ENCODE assay signal across 23 cellular contexts in the genomic region with DNA sequence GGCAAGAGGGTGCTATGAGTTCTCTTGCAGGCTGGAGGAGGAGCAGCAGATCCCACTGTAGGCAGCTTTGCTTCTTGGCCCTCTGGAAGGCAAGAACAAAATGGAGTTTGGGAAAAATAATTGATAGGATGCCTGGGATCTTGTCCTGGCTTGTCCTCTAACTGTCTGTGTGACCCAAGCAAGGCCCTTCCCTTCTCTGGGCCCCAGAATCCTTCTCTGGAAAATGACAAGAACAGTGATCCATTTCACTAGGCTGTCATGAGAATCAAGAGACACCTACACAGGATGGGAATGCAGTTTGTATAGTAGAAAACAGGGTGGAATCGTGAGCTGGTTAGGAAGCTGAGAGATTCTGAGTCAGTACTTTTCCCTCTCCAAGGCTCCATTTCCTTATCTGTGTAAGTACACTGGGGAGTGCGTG.
DNase-seq lines count a peak whose midpoint lies in the region; ATAC-seq, FAIRE-seq and TF ChIP-seq lines count a peak whose summit lies in the region.
"Had no signal": no experiment of that assay in that cellular context is flagged by ENCODE, and none has a peak within 500 bp of the region (broad histone marks: within the 10 kb centered on the region; RNA-seq: fewer than 3 reads in every experiment).

No MANE protein-coding gene starts in this region.

- DNase-seq in IMR-90 (peak; percentile 50), bronchial epithelial cell (ENCODE audit: low read depth) (peak; percentile 88), keratinocyte (ENCODE audit: low read depth, low spot score) (peak; percentile 53), type B pancreatic cell (ENCODE audit: extremely low spot score, unreplicated experiment) (peak; percentile 32), EL (no peak)
- DNase-seq in NK-92 treated with Interleukin-12 subunit alpha and Interleukin-12 subunit beta, amount 100 ng/mL, for 24 hours (lab: John Stamatoyannopoulos, UW), result no peak
- DNase-seq: activated CD4-positive, alpha-beta T cell treated with anti-CD3 and anti-CD28 coated beads, Interleukin-2, amount 50 U/mL, for 48 hours; activated T-cell treated with anti-CD3 and anti-CD28 coated beads for 4 hours; amygdala; COR-L47; DND-41; left ventricle myocardium inferior; NCI-H1694 treated with DMSO at 0.1 percent for 48 hours; retina; spleen; stimulated activated CD4-positive, alpha-beta T cell treated with anti-CD3 and anti-CD28 coated beads, Interleukin-4, amount 100 ng/mL, for 24 hours; upper lobe of left lung had no signal

- H3K4me2 ChIP-seq in IMR-90 (ENCODE audit: low read depth, low read length), result no peak overlapping the region
- H3K4me2 ChIP-seq in keratinocyte (ENCODE audit: control insufficient read depth, extremely low read depth, insufficient read depth, low read depth, low read length), result peak overlapping the region; percentile 38
- H3K4me2 ChIP-seq: GM23338 had no signal

- peaks cover 9% of the 10 kb centered on the region; the same call in 1 of the 2 replicates for H3K9me1 ChIP-seq in IMR-90 (ENCODE audit: insufficient read depth, low read length)
- H3K9me1 ChIP-seq in keratinocyte (ENCODE audit: control insufficient read depth, extremely low read depth, insufficient read depth, low read length), result no peaks in the 10 kb centered on the region

- H2BK120ac ChIP-seq in IMR-90 (ENCODE audit: low read depth, low read length), result peak overlapping the region; percentile 49

- H3K4me3 Mint-ChIP-seq in type B pancreatic cell, result no peak overlapping the region
- H3K4me3 Mint-ChIP-seq: central memory CD8-positive, alpha-beta T cell; GM23338; stimulated activated naive CD8-positive, alpha-beta T cell treated with anti-CD3 and anti-CD28 coated beads, Interleukin-15, Interleukin-2, amounts not matched to agents 100 ng/mL and 50 ng/mL, for 24 hours; T-helper 1 cell treated with Interleukin-12 subunit alpha and Interleukin-12 subunit beta and Interleukin-4 antibody, amounts not matched to agents 30 μg/mL and 1 μg/mL, for 36 hours had no signal

- peaks cover 22% of the 10 kb centered on the region for H3K4me1 Mint-ChIP-seq in type B pancreatic cell (ENCODE audit: unreplicated experiment)
- H3K4me1 Mint-ChIP-seq: central memory CD8-positive, alpha-beta T cell had no signal

- peaks cover 22% of the 10 kb centered on the region; the same call in 1 of the 2 replicates for H3K27me3 ChIP-seq in IMR-90 (ENCODE audit: control insufficient read depth, insufficient read depth, low read length)
- no peaks in the 10 kb centered on the region for H3K27me3 ChIP-seq in bronchial epithelial cell (ENCODE audit: control insufficient read depth, insufficient read depth, low read length)
- H3K27me3 ChIP-seq in keratinocyte (ENCODE audit: control insufficient read depth, extremely low read depth, insufficient read depth, low read length), result no peaks in the 10 kb centered on the region
- H3K27me3 ChIP-seq: SJSA1, spleen, upper lobe of left lung had no signal

- peak overlapping the region; percentile 68; the same call in 1 of the 2 replicates for H2BK20ac ChIP-seq in IMR-90 (ENCODE audit: low read depth, low read length)

- no peak overlapping the region for H2AK5ac ChIP-seq in IMR-90 (ENCODE audit: low read depth, low read length)

- H4K91ac ChIP-seq in IMR-90 (ENCODE audit: insufficient read depth, low read depth, low read length), result peak overlapping the region; percentile 22; the same call in 1 of the 2 replicates

- H3K36me3 ChIP-seq in IMR-90 (ENCODE audit: control insufficient read depth, insufficient read depth, low read length) (no peaks in the 10 kb centered on the region), bronchial epithelial cell (ENCODE audit: control insufficient read depth, insufficient read depth, low read length) (no peaks in the 10 kb centered on the region), keratinocyte (ENCODE audit: control insufficient read depth in 2 of 2, extremely low read depth in 1 of 2, insufficient read depth in 2 of 2, low read length in 2 of 2) (no peaks in the 10 kb centered on the region)
- H3K36me3 ChIP-seq: left ventricle myocardium inferior, SJSA1, spleen, upper lobe of left lung had no signal

- peaks cover 15% of the 10 kb centered on the region for H3K4me1 ChIP-seq in IMR-90 (ENCODE audit: control insufficient read depth, insufficient read depth, low read length)
- peaks cover 49% of the 10 kb centered on the region for H3K4me1 ChIP-seq in keratinocyte (ENCODE audit: control insufficient read depth, extremely low read depth, insufficient read depth, low read length)

- FAIRE-seq in bronchial epithelial cell (lab: Jason Lieb, UNC), result no peak
- peak; percentile 57 for FAIRE-seq in keratinocyte (lab: Jason Lieb, UNC)

- 0 out of 2 replicates have a peak overlapping the region, but pooled peaks have one; percentile 18 for H3K14ac ChIP-seq in IMR-90 (replicated peaks; ENCODE audit: low read depth, low read length)

- dilution Hi-C loops in IMR-90 (cut with HindIII; ENCODE audit: low sequenced_read_pairs, unreplicated experiment) (no loop called here), keratinocyte (cut with MboI; ENCODE audit: extremely low pct_ligation_motif_present, low sequenced_read_pairs) (no loop called here)

- H3K4ac ChIP-seq in IMR-90 (ENCODE audit: low read depth, low read length), result no peak overlapping the region; the same call in 1 of the 2 replicates

- no CpG with 5 or more reads among the region's 2 CpGs for WGBS in IMR-90 (ENCODE audit: extremely low coverage in 2 of 2, insufficient read length in 1 of 2), 2 experiments

- H2BK5ac ChIP-seq in IMR-90 (ENCODE audit: low read depth, low read length, poor library complexity, severe bottlenecking), result no peak overlapping the region

- 0 out of 2 replicates have a peak overlapping the region, but pooled peaks have one; percentile 30 for H4K5ac ChIP-seq in IMR-90 (ENCODE audit: low read depth, low read length)

- no peaks in the 10 kb centered on the region for H3K79me2 ChIP-seq in keratinocyte (ENCODE audit: control insufficient read depth, insufficient read depth, low read length)

- no peak overlapping the region for H2AK9ac ChIP-seq in IMR-90 (replicated peaks; ENCODE audit: low read depth, low read length, poor library complexity)

- H3K9me3 ChIP-seq in IMR-90 (ENCODE audit: control insufficient read depth, insufficient read depth, low read length) (no peaks in the 10 kb centered on the region), keratinocyte (ENCODE audit: control insufficient read depth, low read depth, low read length) (no peaks in the 10 kb centered on the region)
- H3K9me3 ChIP-seq: left ventricle myocardium inferior, SJSA1, spleen, upper lobe of left lung had no signal

- TF ChIP-seq CTCF in IMR-90 (conservative IDR thresholded peaks at IDR 0.05; ENCODE audit: low read depth, low read length) (no peak), bronchial epithelial cell (IDR thresholded peaks at IDR 0.05; ENCODE audit: insufficient read depth, low read length, severe bottlenecking) (no peak), keratinocyte (optimal IDR thresholded peaks at IDR 0.05 in 1 of 3, IDR thresholded peaks at IDR 0.05 in 1 of 3, conservative IDR thresholded peaks at IDR 0.05 in 1 of 3; ENCODE audit: extremely low read depth in 1 of 3, insufficient read depth in 2 of 3, low read length in 3 of 3) (no peak), type B pancreatic cell (conservative IDR thresholded peaks at IDR 0.05) (no peak)

- TF ChIP-seq RAD21 in IMR-90 (IDR thresholded peaks at IDR 0.05; ENCODE audit: low read length), result no peak

- H3K4me3 ChIP-seq in IMR-90 (ENCODE audit: insufficient read depth, low read depth, low read length), result no peak overlapping the region
- H3K4me3 ChIP-seq in bronchial epithelial cell (ENCODE audit: low read depth, low read length), result no peak overlapping the region
- H3K4me3 ChIP-seq in keratinocyte (ENCODE audit: control insufficient read depth in 2 of 3, extremely low read depth in 1 of 3, insufficient read depth in 2 of 3, low read depth in 1 of 3, low read length in 3 of 3), result peak overlapping the region in 1 of 3 experiments; percentile 15
- H3K4me3 ChIP-seq: GM23338, left ventricle myocardium inferior, SJSA1, spleen, upper lobe of left lung had no signal

- BruUV-seq in IMR-90 (replicated peaks; lab: Mats Ljungman, UMichigan), result no TSS peak

- H3K9ac ChIP-seq in IMR-90 (ENCODE audit: low read depth, low read length) (no peak overlapping the region), keratinocyte (ENCODE audit: control insufficient read depth, extremely low read depth, insufficient read depth, low read length) (peak overlapping the region; percentile 67)

- no peak overlapping the region for H3K23ac ChIP-seq in IMR-90 (ENCODE audit: low read depth, low read length)

- no peaks in the 10 kb centered on the region for H4K20me1 ChIP-seq in IMR-90 (ENCODE audit: insufficient read depth, low read length)
- H4K20me1 ChIP-seq in keratinocyte (ENCODE audit: control insufficient read depth, extremely low read depth, insufficient read depth, low read length), result no peaks in the 10 kb centered on the region

- 0 out of 4 replicates have a peak overlapping the region, but pooled peaks of 1 of the 2 experiments have one; percentile 30 for H4K8ac ChIP-seq in IMR-90 (ENCODE audit: low read depth in 2 of 2, low read length in 2 of 2)

- H3K27ac ChIP-seq in IMR-90 (ENCODE audit: insufficient read depth, low read length), result no peak overlapping the region
- peak overlapping the region; percentile 93 for H3K27ac ChIP-seq in keratinocyte (ENCODE audit: control insufficient read depth, insufficient read depth, low read length)
- H3K27ac ChIP-seq: left ventricle myocardium inferior, SJSA1, spleen, upper lobe of left lung had no signal

- H3K27ac Mint-ChIP-seq in type B pancreatic cell, result no peak overlapping the region
- H3K27ac Mint-ChIP-seq: GM23338; stimulated activated naive CD8-positive, alpha-beta T cell treated with anti-CD3 and anti-CD28 coated beads, Interleukin-15, Interleukin-2, amounts not matched to agents 100 ng/mL and 50 ng/mL, for 24 hours; T-helper 1 cell treated with Interleukin-12 subunit alpha and Interleukin-12 subunit beta and Interleukin-4 antibody, amounts not matched to agents 30 μg/mL and 1 μg/mL, for 36 hours had no signal

- in situ Hi-C loops in IMR-90 (cut with MboI; ENCODE audit: low sequenced_read_pairs), result loop anchor here (25.0 kb wide), 1 partner anchor 195 kb away; the partner anchor contains the start of gene EFNB1

- no peak overlapping the region for H3K56ac ChIP-seq in IMR-90 (ENCODE audit: extremely low read depth, insufficient read depth, low read length)

- CTCF ChIA-PET in IMR-90 (lab: Yijun Ruan, JAX), result no interaction called here

- no peaks in the 10 kb centered on the region for H3K36me3 Mint-ChIP-seq in type B pancreatic cell

- POLR2A ChIA-PET in IMR-90 (lab: Charles Lee; ENCODE audit: unreplicated experiment), result no interaction called here

- TF ChIP-seq POLR2A in IMR-90 (IDR thresholded peaks at IDR 0.05; ENCODE audit: low read depth, low read length), result no peak

- H3K79me1 ChIP-seq in IMR-90 (ENCODE audit: low read depth in 1 of 2, low read length in 2 of 2), result no peaks in the 10 kb centered on the region

- no peak overlapping the region for H3K18ac ChIP-seq in IMR-90 (ENCODE audit: low read depth, low read length)

- H2AFZ ChIP-seq in IMR-90 (replicated peaks; ENCODE audit: low read length, poor library complexity), result peak overlapping the region; percentile 71
- H2AFZ ChIP-seq in keratinocyte (ENCODE audit: control insufficient read depth, low read length), result no peak overlapping the region
- H2AFZ ChIP-seq: GM23338 had no signal

- intact Hi-C loops in IMR-90 (cut with micrococcal nuclease), result no loop called here

- peaks cover 4% of the 10 kb centered on the region for H3K9me3 Mint-ChIP-seq in type B pancreatic cell
- H3K9me3 Mint-ChIP-seq: central memory CD8-positive, alpha-beta T cell; GM23338; stimulated activated naive CD8-positive, alpha-beta T cell treated with anti-CD3 and anti-CD28 coated beads, Interleukin-15, Interleukin-2, amounts not matched to agents 100 ng/mL and 50 ng/mL, for 24 hours; T-helper 1 cell treated with Interleukin-12 subunit alpha and Interleukin-12 subunit beta and Interleukin-4 antibody, amounts not matched to agents 30 μg/mL and 1 μg/mL, for 36 hours had no signal

- H3K27me3 Mint-ChIP-seq in type B pancreatic cell, result no peaks in the 10 kb centered on the region
- H3K27me3 Mint-ChIP-seq: central memory CD8-positive, alpha-beta T cell; stimulated activated naive CD8-positive, alpha-beta T cell treated with anti-CD3 and anti-CD28 coated beads, Interleukin-15, Interleukin-2, amounts not matched to agents 100 ng/mL and 50 ng/mL, for 24 hours had no signal

- no peak overlapping the region for H2BK15ac ChIP-seq in IMR-90 (ENCODE audit: low read depth, low read length)

- peak; percentile 30; the same call in 1 of the 2 replicates for ATAC-seq in IMR-90 (ENCODE audit: low read depth)
- ATAC-seq in GM21447 (IDR thresholded peaks at IDR 0.05; ENCODE audit: unreplicated experiment), result no peak

Comparison
In these comparisons a context has a peak if more than half of its experiments do, and no peak if none do; other contexts are left out.
1. DNase-seq: peak in IMR-90 (single experiment), bronchial epithelial cell (single experiment), keratinocyte (single experiment) and type B pancreatic cell (single experiment); none in EL (single experiment) and NK-92 treated with Interleukin-12 subunit alpha and Interleukin-12 subunit beta, amount 100 ng/mL, for 24 hours (single experiment).